Comparison of ENCODE assay signal across 14 cellular contexts in genomic region chr13:100124265-100124664, GRCh38. TPM values are rescaled to one million over a fixed set of nuclear protein-coding genes. Genes with fewer than 3 reads are reported as not detected.
DNase-seq lines count a peak whose midpoint lies in the region; ATAC-seq, FAIRE-seq and TF ChIP-seq lines count a peak whose summit lies in the region.
"Had no signal": no experiment of that assay in that cellular context is flagged by ENCODE, and none has a peak within 500 bp of the region (broad histone marks: within the 10 kb centered on the region; RNA-seq: fewer than 3 reads in every experiment).

No MANE protein-coding gene starts in this region.

- H3K27ac Mint-ChIP-seq in activated naive CD4-positive, alpha-beta T cell treated with anti-CD3 and anti-CD28 coated beads, Interleukin-2, amount 10 ng/mL, durations not matched to agents 7 days and 5 days = no peak overlapping the region
- H3K27ac Mint-ChIP-seq: activated naive CD4-positive, alpha-beta T cell treated with anti-CD3 and anti-CD28 coated beads, Interleukin-2, amount 50 U/mL, for 24 hours; CD8-positive, alpha-beta T cell had no signal

- peaks cover 7% of the 10 kb centered on the region for H3K4me1 Mint-ChIP-seq in activated naive CD4-positive, alpha-beta T cell treated with anti-CD3 and anti-CD28 coated beads, Interleukin-2, amount 10 ng/mL, durations not matched to agents 7 days and 5 days

- peak; percentile 57 for ATAC-seq in HG03442 (IDR thresholded peaks at IDR 0.05; ENCODE audit: unreplicated experiment)
- ATAC-seq in K562 = no peak
- ATAC-seq in upper lobe of right lung = peak; percentile 79
- ATAC-seq: CD8-positive, alpha-beta T cell had no signal

- no peaks in the 10 kb centered on the region; a peak in 2 of 5 replicates for H3K4me1 ChIP-seq in K562 (replicated peaks in 1 of 2; ENCODE audit: control insufficient read depth in 2 of 2, insufficient read depth in 2 of 2, low read length in 2 of 2)
- H3K4me1 ChIP-seq in upper lobe of right lung = no peaks in the 10 kb centered on the region
- H3K4me1 ChIP-seq: suprapubic skin had no signal

- H3K79me2 ChIP-seq in K562 (ENCODE audit: control insufficient read depth, insufficient read depth, low read length) = no peaks in the 10 kb centered on the region

- no TSS peak for BruUV-seq in K562 (replicated peaks; lab: Mats Ljungman, UMichigan)

- H2AFZ ChIP-seq in K562 (ENCODE audit: low read depth, low read length) = no peak overlapping the region

- H4K20me1 ChIP-seq in K562 (replicated peaks; ENCODE audit: control insufficient read depth, insufficient read depth, low read length) = no peaks in the 10 kb centered on the region

- TF ChIP-seq CTCF in K562 (IDR thresholded peaks at IDR 0.05 in 2 of 3, conservative IDR thresholded peaks at IDR 0.05 in 1 of 3; ENCODE audit: insufficient read depth in 2 of 3, low read depth in 1 of 3, low read length in 3 of 3) = no peak
- no peak for TF ChIP-seq CTCF in upper lobe of right lung (IDR thresholded peaks at IDR 0.05)

- H3K36me3 Mint-ChIP-seq in activated naive CD4-positive, alpha-beta T cell treated with anti-CD3 and anti-CD28 coated beads, Interleukin-2, amount 10 ng/mL, durations not matched to agents 7 days and 5 days = peaks cover 18% of the 10 kb centered on the region

- peak; percentile 43 for DNase-seq in NOMO-1 treated with dmso at 0.1 percent for 144 hours (lab: John Stamatoyannopoulos, UW; ENCODE audit: unreplicated experiment)
- peak in 1 of 4 experiments; percentile 4 for DNase-seq in K562 (ENCODE audit: extremely low read depth in 1 of 4, low spot score in 3 of 4)
- no peak for DNase-seq in upper lobe of right lung
- no peak for DNase-seq in hypothalamus (lab: John Stamatoyannopoulos, UW)
- no peak for DNase-seq in activated naive CD4-positive, alpha-beta T cell treated with anti-CD3 and anti-CD28 coated beads, Interleukin-2, amount 10 ng/mL, durations not matched to agents 7 days and 5 days
- no peak for DNase-seq in AG20443 (ENCODE audit: low spot score)
- DNase-seq: CD8-positive, alpha-beta T cell; cerebellar nuclear complex; erythroblast; NCI-H226 had no signal

- H3K27me3 Mint-ChIP-seq in activated naive CD4-positive, alpha-beta T cell treated with anti-CD3 and anti-CD28 coated beads, Interleukin-2, amount 10 ng/mL, durations not matched to agents 7 days and 5 days = no peaks in the 10 kb centered on the region
- H3K27me3 Mint-ChIP-seq: activated naive CD4-positive, alpha-beta T cell treated with anti-CD3 and anti-CD28 coated beads, Interleukin-2, amount 50 U/mL, for 24 hours had no signal

- intact Hi-C loops in K562 (cut with micrococcal nuclease) = no loop called here
- intact Hi-C loops in upper lobe of right lung (cut with DNase I) = no loop called here

- in situ Hi-C loops in K562 (cut with MboI) = no loop called here

- H3K9me3 ChIP-seq in K562 (replicated peaks; ENCODE audit: control insufficient read depth, insufficient read depth, low read depth, low read length) (peaks cover 3% of the 10 kb centered on the region; the same call in 1 of the 2 replicates), upper lobe of right lung (no peaks in the 10 kb centered on the region)

- no peak for TF ChIP-seq RAD21 in K562 (CRISPR knock-in tag; conservative IDR thresholded peaks at IDR 0.05 in 1 of 2, IDR thresholded peaks at IDR 0.05 in 1 of 2)

- no peaks in the 10 kb centered on the region for H3K9me1 ChIP-seq in K562 (ENCODE audit: control insufficient read depth, insufficient read depth, low read length)

- H3K36me3 ChIP-seq in K562 (ENCODE audit: control insufficient read depth, insufficient read depth, low read length) (no peaks in the 10 kb centered on the region; the same call in 2 of the 3 replicates), upper lobe of right lung (no peaks in the 10 kb centered on the region)

- POLR2A ChIA-PET in K562 (lab: Yijun Ruan, JAX) = no interaction called here

- no peak overlapping the region for H3K4me3 Mint-ChIP-seq in activated naive CD4-positive, alpha-beta T cell treated with anti-CD3 and anti-CD28 coated beads, Interleukin-2, amount 10 ng/mL, durations not matched to agents 7 days and 5 days
- H3K4me3 Mint-ChIP-seq: activated naive CD4-positive, alpha-beta T cell treated with anti-CD3 and anti-CD28 coated beads, Interleukin-2, amount 50 U/mL, for 24 hours; CD8-positive, alpha-beta T cell had no signal

- 54% methylated on average over 5 of the region's 5 CpGs for WGBS in K562 (ENCODE audit: insufficient coverage, low coverage, missing lambda C conversion rate)

- peaks cover 15% of the 10 kb centered on the region for H3K9me3 Mint-ChIP-seq in activated naive CD4-positive, alpha-beta T cell treated with anti-CD3 and anti-CD28 coated beads, Interleukin-2, amount 10 ng/mL, durations not matched to agents 7 days and 5 days

- CTCF ChIA-PET in K562 (lab: Yijun Ruan, JAX; ENCODE audit: low intra/inter-chr PET ratio) = no interaction called here
- CTCF ChIA-PET in activated naive CD4-positive, alpha-beta T cell treated with anti-CD3 and anti-CD28 coated beads, Interleukin-2, amount 10 ng/mL, durations not matched to agents 7 days and 5 days (lab: Charles Lee) = no interaction called here

- no peak overlapping the region for H3K27ac ChIP-seq in K562 (ENCODE audit: extremely low read depth, low read depth, low read length)
- H3K27ac ChIP-seq in upper lobe of right lung = no peak overlapping the region
- H3K27ac ChIP-seq: suprapubic skin had no signal

- H3K4me3 ChIP-seq in K562 (no peak overlapping the region), upper lobe of right lung (no peak overlapping the region)
- H3K4me3 ChIP-seq: suprapubic skin had no signal

- H3K27me3 ChIP-seq in K562 (ENCODE audit: control insufficient read depth in 2 of 2, insufficient read depth in 2 of 2, low read length in 2 of 2) (no peaks in the 10 kb centered on the region), upper lobe of right lung (no peaks in the 10 kb centered on the region)
- H3K27me3 ChIP-seq: suprapubic skin had no signal

- no peak overlapping the region for H3K4me2 ChIP-seq in K562 (ENCODE audit: insufficient read depth, low read length)

- H3K9ac ChIP-seq in K562 (ENCODE audit: insufficient read depth in 1 of 2, low read depth in 2 of 2, low read length in 2 of 2) = no peak overlapping the region

- no peak for TF ChIP-seq POLR2A in K562 (conservative IDR thresholded peaks at IDR 0.05)

- no peak for TF ChIP-seq EP300 in K562 (IDR thresholded peaks at IDR 0.05; ENCODE audit: low read length)

- no peak for FAIRE-seq in K562 (lab: Jason Lieb, UNC)
- FAIRE-seq: TTC549 had no signal

TF ChIP-seq in K562, 482 proteins besides CTCF, POLR2A, EP300 and RAD21 (continues in another document):
- no peak for TF ChIP-seq CUX1 (CRISPR knock-in tag; IDR thresholded peaks at IDR 0.05)

RNA-seq across cellular contexts. Expression of gene PCCA, which starts 35.4 kb away (rescaled TPM):
- total RNA-seq in K562 (2011; cell fraction: chromatin; rRNA removed; ENCODE audit: low replicate concordance) = 20.8 and 54.4 TPM in 2 replicates
- 10.3 and 13.6 TPM in 2 replicates for total RNA-seq in K562 (2011; cell fraction: nucleolus; rRNA removed)
- 24.3 and 47.7 TPM in 2 replicates for total RNA-seq in K562 (2011; cell fraction: nucleoplasm; rRNA removed)
- 6.6 and 8.1 TPM in 2 replicates for total RNA-seq in K562 (2014; rRNA removed)
- 11.2 and 13.8 TPM in 2 replicates for total RNA-seq in K562 (2014; rRNA removed; fragmentation: Illumina TruSeq; extraction: Trizol)
- total RNA-seq in K562 (2015; rRNA removed; fragmentation: Illumina TruSeq; extraction: Trizol) = 8.1 and 10.6 TPM in 2 replicates
- total RNA-seq in K562 (2021) = 10.5 and 14.1 TPM in 2 replicates
- 7.7 and 9.7 TPM in 2 replicates for polyA plus RNA-seq in K562 (2011; rRNA removed)
- polyA plus RNA-seq in K562 (2011; cell fraction: cytosol; rRNA removed) = 3.0 and 3.8 TPM in 2 replicates
- 7.1 and 7.2 TPM in 2 replicates for polyA plus RNA-seq in K562 (2011; cell fraction: nucleus; rRNA removed)
- polyA plus RNA-seq in K562 (2012) = 9.1 and 10.5 TPM in 2 replicates
- 9.4 and 10.2 TPM in 2 replicates for polyA plus RNA-seq in K562 (2014; fragmentation: Illumina TruSeq; extraction: Trizol)
- 1 to 10 TPM; 5.2 to 5.5 TPM for polyA plus RNA-seq in K562 (2014; fragmentation: Nextera tagmentation; extraction: Ambion mirVana)
- 11.1 and 11.3 TPM in 2 replicates for polyA plus RNA-seq in K562 (2014; rRNA removed)
- 28.1 and 28.7 TPM in 2 replicates for polyA minus RNA-seq in K562 (2011; rRNA and poly(A)+ RNA removed)
- polyA minus RNA-seq in K562 (2011; cell fraction: cytosol; rRNA and poly(A)+ RNA removed) = 3.8 and 5.3 TPM in 2 replicates
- polyA minus RNA-seq in K562 (2011; cell fraction: nucleus; rRNA and poly(A)+ RNA removed) = 10.4 and 15.6 TPM in 2 replicates
- 34.7 TPM for total RNA-seq in upper lobe of right lung
